In the genomic region with DNA sequence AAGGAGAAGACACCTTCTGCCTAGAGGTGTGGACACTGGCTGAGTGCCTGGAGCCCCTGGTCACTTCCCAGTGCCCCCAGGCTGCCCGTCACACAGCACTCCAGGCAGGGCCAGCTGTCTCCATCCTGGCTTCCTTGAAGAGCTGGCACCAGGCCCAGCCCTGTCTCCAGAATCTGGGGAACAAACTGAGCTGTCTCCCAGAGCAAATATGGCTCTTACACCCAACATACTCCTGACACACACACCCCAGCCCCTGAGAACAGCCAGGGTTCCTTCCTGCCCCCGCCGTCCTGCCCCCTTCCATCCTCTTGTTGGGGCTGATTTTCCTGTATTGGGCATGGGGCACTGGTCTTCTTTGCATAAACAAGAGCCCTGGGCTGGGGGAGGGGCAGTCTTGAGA, we compare ENCODE assay signal across 9 cellular contexts. TPM values are rescaled to one million over a fixed set of nuclear protein-coding genes. Genes with fewer than 3 reads are reported as not detected.
DNase-seq lines count a peak whose midpoint lies in the region; ATAC-seq lines count a peak whose summit lies in the region.
"Had no signal": no experiment of that assay in that cellular context is flagged by ENCODE, and none has a peak within 500 bp of the region (broad histone marks: within the 10 kb centered on the region; RNA-seq: fewer than 3 reads in every experiment).

No MANE protein-coding gene starts in this region.

- peak overlapping the region; percentile 71 for H3K27ac ChIP-seq in SJCRH30
- H3K27ac ChIP-seq: 22Rv1 had no signal

- H3K27me3 ChIP-seq in SJCRH30 (no peaks in the 10 kb centered on the region), skeletal muscle satellite cell (ENCODE audit: control insufficient read depth, insufficient read depth, low read length) (no peaks in the 10 kb centered on the region)

- intact Hi-C loops in Right ventricle myocardium superior (cut with DNase I), result no loop called here

- no peaks in the 10 kb centered on the region for H3K9me3 ChIP-seq in SJCRH30 (replicated peaks)
- H3K9me3 ChIP-seq in skeletal muscle satellite cell (replicated peaks; ENCODE audit: low read length), result no peaks in the 10 kb centered on the region

- peak; percentile 23 for DNase-seq in DMS153 (lab: John Stamatoyannopoulos, UW)
- no peak for DNase-seq in DMS153 treated with DMSO at 0.1 percent for 48 hours (lab: John Stamatoyannopoulos, UW; ENCODE audit: unreplicated experiment)
- peak; percentile 88 to 92 for DNase-seq in SJCRH30
- peak; percentile 79 for DNase-seq in Right ventricle myocardium superior
- no peak for DNase-seq in stimulated activated CD8-positive, alpha-beta memory T cell treated with anti-CD3 and anti-CD28 coated beads, Interleukin-4, amount 100 ng/mL, for 48 hours
- no peak for DNase-seq in central memory CD4-positive, alpha-beta T cell
- no peak for DNase-seq in islet precursor cell

- peak overlapping the region; percentile 49 for H3K9ac ChIP-seq in skeletal muscle satellite cell (ENCODE audit: low read depth, low read length)

- no peaks in the 10 kb centered on the region for H3K36me3 ChIP-seq in SJCRH30
- peaks cover 5% of the 10 kb centered on the region for H3K36me3 ChIP-seq in skeletal muscle satellite cell (ENCODE audit: insufficient read depth, low read length)

- H3K4me1 ChIP-seq in SJCRH30 (peaks cover 53% of the 10 kb centered on the region), skeletal muscle satellite cell (ENCODE audit: control insufficient read depth, insufficient read depth, low read length) (peaks cover 62% of the 10 kb centered on the region)

- ATAC-seq in Right ventricle myocardium superior (ENCODE audit: poor library complexity), result peak; percentile 40

- H3K4me3 ChIP-seq in SJCRH30, result peak overlapping the region; percentile 30
- peak overlapping the region; percentile 56 for H3K4me3 ChIP-seq in skeletal muscle satellite cell (ENCODE audit: low read length)

- H3K4me2 ChIP-seq in skeletal muscle satellite cell (ENCODE audit: low read length), result peak overlapping the region; percentile 83

RNA-seq across cellular contexts. Expression of gene NHERF1, which starts 9.1 kb away (rescaled TPM):
- total RNA-seq in SJCRH30 (2014; rRNA removed; shearing (Covaris generic)), result 42.0 and 45.4 TPM in 2 replicates
- 13.7 TPM for total RNA-seq in Right ventricle myocardium superior
- total RNA-seq in skeletal muscle satellite cell (2012; rRNA removed), result 15.5 and 18.3 TPM in 2 replicates

RNA-seq across cellular contexts. Expression of gene NAT9, which starts 18.6 kb away (rescaled TPM):
- 47.7 and 50.1 TPM in 2 replicates for total RNA-seq in SJCRH30 (2014; rRNA removed; shearing (Covaris generic))
- 18.6 TPM for total RNA-seq in Right ventricle myocardium superior
- total RNA-seq in skeletal muscle satellite cell (2012; rRNA removed), result 22.7 and 35.0 TPM in 2 replicates

RNA-seq across cellular contexts. Expression of gene RAB37, which starts 20.4 kb away (rescaled TPM):
- 1.3 and 3.0 TPM in 2 replicates for total RNA-seq in SJCRH30 (2014; rRNA removed; shearing (Covaris generic))
- total RNA-seq in Right ventricle myocardium superior, result 4.1 TPM
- under 0.01 and 0.25 TPM in 2 replicates for total RNA-seq in skeletal muscle satellite cell (2012; rRNA removed)

RNA-seq across cellular contexts. Expression of gene CD300LF, which starts 44.8 kb away (rescaled TPM):
- total RNA-seq in SJCRH30 (2014; rRNA removed; shearing (Covaris generic)), result not detected in 2 replicates
- total RNA-seq in Right ventricle myocardium superior, result not detected
- not detected in 2 replicates for total RNA-seq in skeletal muscle satellite cell (2012; rRNA removed)

Comparison
In these comparisons a context has a peak if more than half of its experiments do, and no peak if none do; other contexts are left out.
1. DNase-seq: peak in DMS153 (single experiment), SJCRH30 (2 of 2) and Right ventricle myocardium superior (single experiment); none in DMS153 treated with DMSO at 0.1 percent for 48 hours (single experiment), stimulated activated CD8-positive, alpha-beta memory T cell treated with anti-CD3 and anti-CD28 coated beads, Interleukin-4, amount 100 ng/mL, for 48 hours (single experiment), central memory CD4-positive, alpha-beta T cell (single experiment) and islet precursor cell (single experiment).